Comparison of ENCODE assay signal across 1 cellular context in the genomic region with DNA sequence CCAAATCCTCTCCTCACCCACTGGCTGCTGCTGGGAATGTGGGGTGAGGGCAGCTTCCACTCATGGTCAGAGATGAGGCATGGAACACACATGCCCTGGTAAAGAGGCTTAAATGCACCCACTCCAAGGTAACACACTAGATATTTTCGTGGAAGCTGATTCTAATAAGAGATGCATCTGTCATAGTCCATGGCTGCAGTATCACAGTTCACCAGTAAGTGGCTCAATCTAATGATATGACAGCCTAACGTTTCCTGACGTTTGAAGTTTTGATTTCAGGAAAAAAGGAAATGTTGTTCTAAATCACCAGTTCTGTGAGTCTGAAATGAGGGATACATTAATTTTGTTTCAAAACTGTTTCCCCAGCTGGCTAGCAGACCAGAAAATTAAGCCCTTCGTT.
TF ChIP-seq lines count a peak whose summit lies in the region.

No MANE protein-coding gene starts in this region.

TF ChIP-seq in K562, 482 proteins besides CTCF, POLR2A, EP300 and RAD21:
- TF ChIP-seq, protein P1, sequence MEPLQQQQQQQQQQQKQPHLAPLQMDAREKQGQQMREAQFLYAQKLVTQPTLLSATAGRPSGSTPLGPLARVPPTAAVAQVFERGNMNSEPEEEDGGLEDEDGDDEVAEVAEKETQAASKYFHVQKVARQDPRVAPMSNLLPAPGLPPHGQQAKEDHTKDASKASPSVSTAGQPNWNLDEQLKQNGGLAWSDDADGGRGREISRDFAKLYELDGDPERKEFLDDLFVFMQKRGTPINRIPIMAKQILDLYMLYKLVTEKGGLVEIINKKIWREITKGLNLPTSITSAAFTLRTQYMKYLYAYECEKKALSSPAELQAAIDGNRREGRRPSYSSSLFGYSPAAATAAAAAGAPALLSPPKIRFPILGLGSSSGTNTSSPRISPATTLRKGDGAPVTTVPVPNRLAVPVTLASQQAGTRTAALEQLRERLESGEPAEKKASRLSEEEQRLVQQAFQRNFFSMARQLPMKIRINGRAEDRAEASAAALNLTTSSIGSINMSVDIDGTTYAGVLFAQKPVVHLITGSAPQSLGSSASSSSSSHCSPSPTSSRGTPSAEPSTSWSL (CRISPR knock-in tag; IDR thresholded peaks at IDR 0.05; ENCODE audit: borderline replicate concordance), result no peak
- TF ChIP-seq NFXL1 (CRISPR knock-in tag; IDR thresholded peaks at IDR 0.05) (no peak), BMI1 (IDR thresholded peaks at IDR 0.05; ENCODE audit: low read length) (no peak), SMARCC2 (IDR thresholded peaks at IDR 0.05; ENCODE audit: low read depth) (no peak), RBM22 (IDR thresholded peaks at IDR 0.05; ENCODE audit: low read depth, low read length, poor library complexity, severe bottlenecking) (no peak), FOXK1 (CRISPR knock-in tag; IDR thresholded peaks at IDR 0.05; ENCODE audit: borderline replicate concordance) (no peak), ZNF354B (CRISPR knock-in tag; IDR thresholded peaks at IDR 0.05) (no peak), SMARCA5 (IDR thresholded peaks at IDR 0.05) (no peak), CBX5 (IDR thresholded peaks at IDR 0.05; ENCODE audit: borderline replicate concordance, low read depth) (no peak), TARDBP (IDR thresholded peaks at IDR 0.05) (no peak), GATA2 (CRISPR knock-in tag; IDR thresholded peaks at IDR 0.05) (no peak), LCOR (CRISPR knock-in tag; IDR thresholded peaks at IDR 0.05) (no peak), ETV5 (CRISPR knock-in tag; IDR thresholded peaks at IDR 0.05; ENCODE audit: low read depth) (no peak), HDAC2 (IDR thresholded peaks at IDR 0.05) (no peak)
- TF ChIP-seq, protein P2, sequence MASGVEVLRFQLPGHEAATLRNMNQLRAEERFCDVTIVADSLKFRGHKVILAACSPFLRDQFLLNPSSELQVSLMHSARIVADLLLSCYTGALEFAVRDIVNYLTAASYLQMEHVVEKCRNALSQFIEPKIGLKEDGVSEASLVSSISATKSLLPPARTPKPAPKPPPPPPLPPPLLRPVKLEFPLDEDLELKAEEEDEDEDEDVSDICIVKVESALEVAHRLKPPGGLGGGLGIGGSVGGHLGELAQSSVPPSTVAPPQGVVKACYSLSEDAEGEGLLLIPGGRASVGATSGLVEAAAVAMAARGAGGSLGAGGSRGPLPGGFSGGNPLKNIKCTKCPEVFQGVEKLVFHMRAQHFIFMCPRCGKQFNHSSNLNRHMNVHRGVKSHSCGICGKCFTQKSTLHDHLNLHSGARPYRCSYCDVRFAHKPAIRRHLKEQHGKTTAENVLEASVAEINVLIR (CRISPR knock-in tag; IDR thresholded peaks at IDR 0.05), result no peak
- TF ChIP-seq, protein P3, sequence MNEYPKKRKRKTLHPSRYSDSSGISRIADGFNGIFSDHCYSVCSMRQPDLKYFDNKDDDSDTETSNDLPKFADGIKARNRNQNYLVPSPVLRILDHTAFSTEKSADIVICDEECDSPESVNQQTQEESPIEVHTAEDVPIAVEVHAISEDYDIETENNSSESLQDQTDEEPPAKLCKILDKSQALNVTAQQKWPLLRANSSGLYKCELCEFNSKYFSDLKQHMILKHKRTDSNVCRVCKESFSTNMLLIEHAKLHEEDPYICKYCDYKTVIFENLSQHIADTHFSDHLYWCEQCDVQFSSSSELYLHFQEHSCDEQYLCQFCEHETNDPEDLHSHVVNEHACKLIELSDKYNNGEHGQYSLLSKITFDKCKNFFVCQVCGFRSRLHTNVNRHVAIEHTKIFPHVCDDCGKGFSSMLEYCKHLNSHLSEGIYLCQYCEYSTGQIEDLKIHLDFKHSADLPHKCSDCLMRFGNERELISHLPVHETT (CRISPR knock-in tag; conservative IDR thresholded peaks at IDR 0.05 in 1 of 2, IDR thresholded peaks at IDR 0.05 in 1 of 2), result no peak
- TF ChIP-seq, protein P4, sequence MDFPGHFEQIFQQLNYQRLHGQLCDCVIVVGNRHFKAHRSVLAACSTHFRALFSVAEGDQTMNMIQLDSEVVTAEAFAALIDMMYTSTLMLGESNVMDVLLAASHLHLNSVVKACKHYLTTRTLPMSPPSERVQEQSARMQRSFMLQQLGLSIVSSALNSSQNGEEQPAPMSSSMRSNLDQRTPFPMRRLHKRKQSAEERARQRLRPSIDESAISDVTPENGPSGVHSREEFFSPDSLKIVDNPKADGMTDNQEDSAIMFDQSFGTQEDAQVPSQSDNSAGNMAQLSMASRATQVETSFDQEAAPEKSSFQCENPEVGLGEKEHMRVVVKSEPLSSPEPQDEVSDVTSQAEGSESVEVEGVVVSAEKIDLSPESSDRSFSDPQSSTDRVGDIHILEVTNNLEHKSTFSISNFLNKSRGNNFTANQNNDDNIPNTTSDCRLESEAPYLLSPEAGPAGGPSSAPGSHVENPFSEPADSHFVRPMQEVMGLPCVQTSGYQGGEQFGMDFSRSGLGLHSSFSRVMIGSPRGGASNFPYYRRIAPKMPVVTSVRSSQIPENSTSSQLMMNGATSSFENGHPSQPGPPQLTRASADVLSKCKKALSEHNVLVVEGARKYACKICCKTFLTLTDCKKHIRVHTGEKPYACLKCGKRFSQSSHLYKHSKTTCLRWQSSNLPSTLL (IDR thresholded peaks at IDR 0.05), result no peak
- TF ChIP-seq, protein P5, sequence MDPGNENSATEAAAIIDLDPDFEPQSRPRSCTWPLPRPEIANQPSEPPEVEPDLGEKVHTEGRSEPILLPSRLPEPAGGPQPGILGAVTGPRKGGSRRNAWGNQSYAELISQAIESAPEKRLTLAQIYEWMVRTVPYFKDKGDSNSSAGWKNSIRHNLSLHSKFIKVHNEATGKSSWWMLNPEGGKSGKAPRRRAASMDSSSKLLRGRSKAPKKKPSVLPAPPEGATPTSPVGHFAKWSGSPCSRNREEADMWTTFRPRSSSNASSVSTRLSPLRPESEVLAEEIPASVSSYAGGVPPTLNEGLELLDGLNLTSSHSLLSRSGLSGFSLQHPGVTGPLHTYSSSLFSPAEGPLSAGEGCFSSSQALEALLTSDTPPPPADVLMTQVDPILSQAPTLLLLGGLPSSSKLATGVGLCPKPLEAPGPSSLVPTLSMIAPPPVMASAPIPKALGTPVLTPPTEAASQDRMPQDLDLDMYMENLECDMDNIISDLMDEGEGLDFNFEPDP (CRISPR knock-in tag; IDR thresholded peaks at IDR 0.05), result no peak
TF ChIP-seq in K562: peak in this region for 0.
